Comparison of ENCODE assay signal across 1 cellular context in the genomic region with DNA sequence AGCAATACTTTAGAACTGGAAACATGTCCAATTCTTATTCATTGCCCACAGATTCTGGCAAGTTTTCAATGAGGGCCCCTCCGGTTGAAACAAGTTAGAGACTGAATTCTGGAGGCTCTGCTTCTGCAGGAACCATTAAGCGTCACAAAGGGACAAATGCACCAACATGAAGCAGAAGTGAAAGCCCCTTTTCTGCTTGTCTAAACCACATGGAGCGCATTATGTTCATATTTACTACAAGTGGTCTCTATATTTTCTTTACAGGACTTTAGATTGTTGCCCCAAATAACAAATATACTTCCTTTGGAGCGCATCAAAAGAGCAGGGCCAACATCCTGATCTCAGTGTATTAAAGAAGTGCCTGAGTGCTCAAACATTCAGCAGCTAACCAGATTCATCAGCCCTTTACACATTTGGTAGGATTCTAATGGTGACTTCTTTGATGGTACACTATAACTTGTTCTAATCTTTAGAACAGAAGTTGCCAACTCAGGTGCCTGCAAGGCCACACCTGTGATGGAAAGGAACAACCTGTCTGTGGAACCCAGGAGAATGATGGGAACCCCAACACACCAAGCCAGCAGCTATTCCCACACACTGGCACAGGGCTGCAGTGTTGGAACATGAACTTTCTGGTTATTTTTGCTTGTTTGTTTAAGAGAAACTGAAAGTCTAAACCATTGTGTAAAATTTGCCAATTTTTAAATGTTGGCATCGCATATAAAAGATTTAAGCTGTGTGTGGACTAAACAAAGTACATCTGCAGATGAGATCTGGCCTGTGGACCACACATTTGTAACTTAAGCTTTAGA.
TF ChIP-seq lines count a peak whose summit lies in the region.

No MANE protein-coding gene starts in this region.

TF ChIP-seq in GM23338, 12 proteins besides CTCF, POLR2A, EP300 and RAD21 (continued from another document):
- no peak for TF ChIP-seq JUNB (IDR thresholded peaks at IDR 0.05; ENCODE audit: unreplicated experiment)
- no peak for TF ChIP-seq ZNF331 (CRISPR knock-in tag; IDR thresholded peaks at IDR 0.05; ENCODE audit: low read depth)
- TF ChIP-seq POLR2AphosphoS5 (IDR thresholded peaks at IDR 0.05; ENCODE audit: low read depth) = no peak
- TF ChIP-seq, protein P1, sequence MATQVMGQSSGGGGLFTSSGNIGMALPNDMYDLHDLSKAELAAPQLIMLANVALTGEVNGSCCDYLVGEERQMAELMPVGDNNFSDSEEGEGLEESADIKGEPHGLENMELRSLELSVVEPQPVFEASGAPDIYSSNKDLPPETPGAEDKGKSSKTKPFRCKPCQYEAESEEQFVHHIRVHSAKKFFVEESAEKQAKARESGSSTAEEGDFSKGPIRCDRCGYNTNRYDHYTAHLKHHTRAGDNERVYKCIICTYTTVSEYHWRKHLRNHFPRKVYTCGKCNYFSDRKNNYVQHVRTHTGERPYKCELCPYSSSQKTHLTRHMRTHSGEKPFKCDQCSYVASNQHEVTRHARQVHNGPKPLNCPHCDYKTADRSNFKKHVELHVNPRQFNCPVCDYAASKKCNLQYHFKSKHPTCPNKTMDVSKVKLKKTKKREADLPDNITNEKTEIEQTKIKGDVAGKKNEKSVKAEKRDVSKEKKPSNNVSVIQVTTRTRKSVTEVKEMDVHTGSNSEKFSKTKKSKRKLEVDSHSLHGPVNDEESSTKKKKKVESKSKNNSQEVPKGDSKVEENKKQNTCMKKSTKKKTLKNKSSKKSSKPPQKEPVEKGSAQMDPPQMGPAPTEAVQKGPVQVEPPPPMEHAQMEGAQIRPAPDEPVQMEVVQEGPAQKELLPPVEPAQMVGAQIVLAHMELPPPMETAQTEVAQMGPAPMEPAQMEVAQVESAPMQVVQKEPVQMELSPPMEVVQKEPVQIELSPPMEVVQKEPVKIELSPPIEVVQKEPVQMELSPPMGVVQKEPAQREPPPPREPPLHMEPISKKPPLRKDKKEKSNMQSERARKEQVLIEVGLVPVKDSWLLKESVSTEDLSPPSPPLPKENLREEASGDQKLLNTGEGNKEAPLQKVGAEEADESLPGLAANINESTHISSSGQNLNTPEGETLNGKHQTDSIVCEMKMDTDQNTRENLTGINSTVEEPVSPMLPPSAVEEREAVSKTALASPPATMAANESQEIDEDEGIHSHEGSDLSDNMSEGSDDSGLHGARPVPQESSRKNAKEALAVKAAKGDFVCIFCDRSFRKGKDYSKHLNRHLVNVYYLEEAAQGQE (IDR thresholded peaks at IDR 0.05; ENCODE audit: unreplicated experiment) = no peak
- TF ChIP-seq EZH2 (IDR thresholded peaks at IDR 0.05; ENCODE audit: low read depth, unreplicated experiment) = no peak
- no peak for TF ChIP-seq CREB1 (CRISPR knock-in tag; IDR thresholded peaks at IDR 0.05; ENCODE audit: low read depth)
- no peak for TF ChIP-seq EZH2phosphoT487 (IDR thresholded peaks at IDR 0.05; ENCODE audit: unreplicated experiment)
- TF ChIP-seq NANOG (IDR thresholded peaks at IDR 0.05; ENCODE audit: borderline replicate concordance) = no peak
- no peak for TF ChIP-seq ZNF114 (CRISPR knock-in tag; IDR thresholded peaks at IDR 0.05)
